Comparison of ENCODE assay signal across 8 cellular contexts in genomic region chr6:27617700-27618689, GRCh38.
DNase-seq lines count a peak whose midpoint lies in the region; TF ChIP-seq lines count a peak whose summit lies in the region.

No MANE protein-coding gene starts in this region.

- TF ChIP-seq CTCF in KMS-11 (conservative IDR thresholded peaks at IDR 0.05; ENCODE audit: low read depth, low read length) (no peak), astrocyte of the spinal cord (IDR thresholded peaks at IDR 0.05; ENCODE audit: low read depth, low read length) (no peak)

- no peaks in the 10 kb centered on the region for H3K36me3 ChIP-seq in KMS-11 (ENCODE audit: insufficient read depth)

- H3K79me2 ChIP-seq in KMS-11 (ENCODE audit: insufficient read depth, low read depth) = no peaks in the 10 kb centered on the region

- H3K9ac ChIP-seq in KMS-11 = peak overlapping the region; percentile 46; the same call in 1 of the 2 replicates

- no peaks in the 10 kb centered on the region for H4K20me1 ChIP-seq in KMS-11 (ENCODE audit: insufficient read depth)

- H3K27ac ChIP-seq in KMS-11 = 0 out of 2 replicates have a peak overlapping the region, but pooled peaks have one; percentile 4

- H3K4me1 ChIP-seq in KMS-11 (ENCODE audit: low read depth, poor library complexity, severe bottlenecking) = peaks cover 8% of the 10 kb centered on the region

- peak overlapping the region; percentile 91 for H3K4me2 ChIP-seq in KMS-11

- H3K4me3 ChIP-seq in KMS-11 (IDR thresholded peaks at IDR 0.05; ENCODE audit: insufficient read depth, low read depth, low read length) (no peak overlapping the region), astrocyte of the spinal cord (ENCODE audit: low read depth, low read length) (peak overlapping the region; percentile 61)

- no peaks in the 10 kb centered on the region for H3K27me3 ChIP-seq in KMS-11 (ENCODE audit: insufficient read depth, low read depth)

- H2AFZ ChIP-seq in KMS-11 (ENCODE audit: low read depth) = peak overlapping the region; percentile 80

- in situ Hi-C loops in astrocyte of the spinal cord (cut with HindIII; ENCODE audit: low sequenced_read_pairs) = no loop called here

- DNase-seq in DMS114 treated with DMSO at 0.1 percent for 48 hours (lab: John Stamatoyannopoulos, UW; ENCODE audit: unreplicated experiment) (peak; percentile 87), astrocyte of the spinal cord (ENCODE audit: low read depth, low spot score) (peak; percentile 48), lung microvascular endothelial cell (ENCODE audit: low read depth in 2 of 2) (peak; percentile 11 to 19), NCI-H526 treated with DMSO at 0.1 percent for 48 hours (lab: John Stamatoyannopoulos, UW) (no peak), NCI-H1436 (lab: John Stamatoyannopoulos, UW) (no peak), SKM-1 treated with dmso at 0.1 percent for 144 hours (lab: John Stamatoyannopoulos, UW; ENCODE audit: unreplicated experiment) (no peak)
- no peak for DNase-seq in activated CD4-positive, CD25-positive, alpha-beta regulatory T cell treated with anti-CD3 and anti-CD28 coated beads, Interleukin-2, amount 50 U/mL, for 72 hours

Comparison
In these comparisons a context has a peak if more than half of its experiments do, and no peak if none do; other contexts are left out.
1. DNase-seq: peak in DMS114 treated with DMSO at 0.1 percent for 48 hours (single experiment), astrocyte of the spinal cord (single experiment) and lung microvascular endothelial cell (2 of 2); none in activated CD4-positive, CD25-positive, alpha-beta regulatory T cell treated with anti-CD3 and anti-CD28 coated beads, Interleukin-2, amount 50 U/mL, for 72 hours (single experiment), NCI-H526 treated with DMSO at 0.1 percent for 48 hours (single experiment), NCI-H1436 (single experiment) and SKM-1 treated with dmso at 0.1 percent for 144 hours (single experiment).